8 cellular contexts compared by ENCODE assay signal in genomic region chr1:64471218-64471719, GRCh38. TPM values are rescaled to one million over a fixed set of nuclear protein-coding genes. Genes with fewer than 3 reads are reported as not detected.
DNase-seq lines count a peak whose midpoint lies in the region; ATAC-seq lines count a peak whose summit lies in the region.

No MANE protein-coding gene starts in this region.

- H3K9ac ChIP-seq in BLaER1: peak overlapping the region; percentile 93
- H3K9ac ChIP-seq in rectal smooth muscle tissue (ENCODE audit: low read length): no peak overlapping the region

- no peaks in the 10 kb centered on the region for H3K9me3 ChIP-seq in BLaER1

- H3K27ac ChIP-seq in BLaER1 (peak overlapping the region; percentile 91; the same call in 1 of the 2 replicates), rectal smooth muscle tissue (ENCODE audit: low read depth, low read length) (no peak overlapping the region)

- H3K9me3 Mint-ChIP-seq in activated naive CD8-positive, alpha-beta T cell treated with anti-CD3 and anti-CD28 coated beads, Interleukin-2, amount 50 U/mL, for 24 hours: no peaks in the 10 kb centered on the region

- H3K27me3 ChIP-seq in BLaER1 (no peaks in the 10 kb centered on the region), rectal smooth muscle tissue (ENCODE audit: control insufficient read depth, insufficient read depth, low read length) (peaks cover 9% of the 10 kb centered on the region)

- H3K4me2 ChIP-seq in BLaER1: peak overlapping the region; percentile 86

- H3K4me3 Mint-ChIP-seq in activated naive CD8-positive, alpha-beta T cell treated with anti-CD3 and anti-CD28 coated beads, Interleukin-2, amount 50 U/mL, for 24 hours: peak overlapping the region; percentile 82

- peak overlapping the region; percentile 61 for H3K27ac Mint-ChIP-seq in activated naive CD8-positive, alpha-beta T cell treated with anti-CD3 and anti-CD28 coated beads, Interleukin-2, amount 50 U/mL, for 24 hours

- DNase-seq in KBM-7 (peak; percentile 48), hepatic stellate cell (ENCODE audit: low spot score) (peak; percentile 54), Kasumi-1 (lab: John Stamatoyannopoulos, UW) (no peak), HT-29 (ENCODE audit: low spot score) (no peak)
- peak; percentile 22 for DNase-seq in activated naive CD8-positive, alpha-beta T cell treated with anti-CD3 and anti-CD28 coated beads, Interleukin-2, amount 50 U/mL, for 24 hours

- H4K20me1 ChIP-seq in BLaER1: no peaks in the 10 kb centered on the region

- H3K4me3 ChIP-seq in BLaER1: peak overlapping the region; percentile 94
- H3K4me3 ChIP-seq in rectal smooth muscle tissue (ENCODE audit: low read length): peak overlapping the region; percentile 76

- H3K4me1 Mint-ChIP-seq in activated naive CD8-positive, alpha-beta T cell treated with anti-CD3 and anti-CD28 coated beads, Interleukin-2, amount 50 U/mL, for 24 hours: peaks cover 16% of the 10 kb centered on the region

- H3K27me3 Mint-ChIP-seq in activated naive CD8-positive, alpha-beta T cell treated with anti-CD3 and anti-CD28 coated beads, Interleukin-2, amount 50 U/mL, for 24 hours: peaks cover 38% of the 10 kb centered on the region

- H3K36me3 ChIP-seq in BLaER1 (no peaks in the 10 kb centered on the region), rectal smooth muscle tissue (ENCODE audit: control insufficient read depth, insufficient read depth, low read length) (no peaks in the 10 kb centered on the region)

- peaks cover 53% of the 10 kb centered on the region for H3K4me1 ChIP-seq in BLaER1
- H3K4me1 ChIP-seq in rectal smooth muscle tissue (ENCODE audit: control insufficient read depth, insufficient read depth, low read length): peaks cover 7% of the 10 kb centered on the region

- in situ Hi-C loops in KBM-7 (cut with MboI; ENCODE audit: low pct_unique_long_range_greater_than_20kb, low sequenced_read_pairs): no loop called here

- ATAC-seq in activated naive CD8-positive, alpha-beta T cell treated with anti-CD3 and anti-CD28 coated beads, Interleukin-2, amount 50 U/mL, for 24 hours: no peak
- ATAC-seq in GM21390 (IDR thresholded peaks at IDR 0.05; ENCODE audit: unreplicated experiment): no peak

- H3K36me3 Mint-ChIP-seq in activated naive CD8-positive, alpha-beta T cell treated with anti-CD3 and anti-CD28 coated beads, Interleukin-2, amount 50 U/mL, for 24 hours (ENCODE audit: low read depth): no peaks in the 10 kb centered on the region

RNA-seq across cellular contexts. Expression of gene CACHD1, which starts 1.3 kb away (rescaled TPM):
- not detected in 2 replicates for total RNA-seq in HT-29 (2014; rRNA removed; shearing (Covaris generic))

Comparison
In these comparisons a context has a peak if more than half of its experiments do, and no peak if none do; other contexts are left out.
1. DNase-seq: peak in KBM-7 (single experiment), activated naive CD8-positive, alpha-beta T cell treated with anti-CD3 and anti-CD28 coated beads, Interleukin-2, amount 50 U/mL, for 24 hours (single experiment) and hepatic stellate cell (single experiment); none in Kasumi-1 (0 of 2) and HT-29 (single experiment).